8 cellular contexts compared by ENCODE assay signal in genomic region chr15:92069308-92070244, GRCh38.
A peak's percentile ranks its signal among the peaks of the same experiment; 100 is the strongest.
DNase-seq lines count a peak whose midpoint lies in the region; ATAC-seq and TF ChIP-seq lines count a peak whose summit lies in the region.

No MANE protein-coding gene starts in this region.

- peaks cover 6% of the 10 kb centered on the region for H3K36me3 Mint-ChIP-seq in dendritic cell treated with granulocyte-macrophage colony-stimulating factor and Interleukin-4, amounts not matched to agents 40 ng/mL and 50 ng/mL, for 4 days (ENCODE audit: low read depth)

- no peaks in the 10 kb centered on the region for H3K4me1 ChIP-seq in uterus

- no peak for TF ChIP-seq POLR2A in uterus (IDR thresholded peaks at IDR 0.05)

- no peaks in the 10 kb centered on the region for H3K9me3 ChIP-seq in uterus

- ATAC-seq in GM18498 (IDR thresholded peaks at IDR 0.05; ENCODE audit: unreplicated experiment) (peak; percentile 43), HG03280 (IDR thresholded peaks at IDR 0.05; ENCODE audit: unreplicated experiment) (peak; percentile 41)

- peak overlapping the region; percentile 79 for H3K27ac Mint-ChIP-seq in dendritic cell treated with granulocyte-macrophage colony-stimulating factor and Interleukin-4, amounts not matched to agents 40 ng/mL and 50 ng/mL, for 4 days

- no peak for TF ChIP-seq CTCF in uterus (IDR thresholded peaks at IDR 0.05)

- peak; percentile 26 for DNase-seq in activated CD4-positive, alpha-beta T cell treated with anti-CD3 and anti-CD28 coated beads for 1 hour
- peak; percentile 20 for DNase-seq in occipital lobe (lab: John Stamatoyannopoulos, UW)
- DNase-seq in uterus = peak; percentile 44 to 46
- DNase-seq in NCI-H2029 treated with DMSO at 0.1 percent for 48 hours (lab: John Stamatoyannopoulos, UW) = no peak
- no peak for DNase-seq in DMS79 treated with DMSO at 0.1 percent for 48 hours (lab: John Stamatoyannopoulos, UW)

- H3K4me1 Mint-ChIP-seq in dendritic cell treated with granulocyte-macrophage colony-stimulating factor and Interleukin-4, amounts not matched to agents 40 ng/mL and 50 ng/mL, for 4 days (ENCODE audit: low read depth) = peaks cover 90% of the 10 kb centered on the region

- peak overlapping the region; percentile 42 to 52 for H3K27ac ChIP-seq in uterus

- peak overlapping the region; percentile 55 for H3K4me3 Mint-ChIP-seq in dendritic cell treated with granulocyte-macrophage colony-stimulating factor and Interleukin-4, amounts not matched to agents 40 ng/mL and 50 ng/mL, for 4 days

- H3K27me3 Mint-ChIP-seq in dendritic cell treated with granulocyte-macrophage colony-stimulating factor and Interleukin-4, amounts not matched to agents 40 ng/mL and 50 ng/mL, for 4 days = no peaks in the 10 kb centered on the region

- intact Hi-C loops in dendritic cell treated with granulocyte-macrophage colony-stimulating factor and Interleukin-4, amounts not matched to agents 40 ng/mL and 50 ng/mL, for 4 days (cut with micrococcal nuclease) = loop anchor here (10.0 kb wide), 3 partner anchors 95 to 365 kb away; no protein-coding TSS in a partner anchor
- intact Hi-C loops in uterus (cut with DNase I; ENCODE audit: low total_unique reads) = no loop called here

- no peaks in the 10 kb centered on the region for H3K27me3 ChIP-seq in uterus

- H3K9me3 Mint-ChIP-seq in dendritic cell treated with granulocyte-macrophage colony-stimulating factor and Interleukin-4, amounts not matched to agents 40 ng/mL and 50 ng/mL, for 4 days = no peaks in the 10 kb centered on the region

- no peak overlapping the region for H3K4me3 ChIP-seq in uterus

- no peaks in the 10 kb centered on the region for H3K36me3 ChIP-seq in uterus

Comparison
In these comparisons a context has a peak if more than half of its experiments do, and no peak if none do; other contexts are left out.
1. DNase-seq: peak in activated CD4-positive, alpha-beta T cell treated with anti-CD3 and anti-CD28 coated beads for 1 hour (single experiment), occipital lobe (single experiment) and uterus (2 of 2); none in NCI-H2029 treated with DMSO at 0.1 percent for 48 hours (single experiment) and DMS79 treated with DMSO at 0.1 percent for 48 hours (single experiment).